ENCODE assay signal across 1 cellular context in the genomic region with DNA sequence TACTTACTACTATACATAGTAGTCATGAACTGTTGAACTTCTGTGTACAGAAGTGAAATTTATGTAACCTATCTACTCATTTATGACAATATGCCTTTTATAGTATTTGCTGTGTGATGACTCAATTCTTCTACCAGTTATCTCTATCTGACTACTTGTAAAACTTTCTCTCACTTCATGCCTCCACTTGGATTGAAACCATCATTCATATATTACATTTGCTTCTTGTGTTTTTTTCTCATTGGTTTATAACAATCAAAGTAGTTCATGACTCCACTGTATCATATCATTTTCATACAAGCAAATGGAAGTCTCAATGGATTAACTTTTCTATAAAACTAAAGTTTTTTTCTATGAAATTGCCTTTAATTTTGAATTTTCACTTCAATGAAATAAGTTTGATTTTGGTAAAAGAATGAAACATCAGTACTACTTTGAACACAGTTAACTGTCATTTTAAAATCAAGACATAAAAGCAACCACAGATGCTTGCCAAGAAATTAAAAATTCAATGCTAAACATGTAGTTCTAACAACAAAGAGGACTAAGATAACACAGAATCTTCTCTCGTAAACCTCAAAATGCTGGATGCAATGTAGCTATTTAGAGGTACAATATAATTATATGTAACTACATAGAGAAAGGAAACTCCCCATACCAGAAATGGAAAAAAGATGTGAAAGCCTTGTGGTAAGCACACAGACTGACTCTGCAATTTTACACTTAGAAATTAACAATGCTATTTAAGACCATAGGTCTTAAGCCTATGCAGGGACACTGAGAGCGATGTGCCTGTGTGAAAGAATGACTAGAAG.
TF ChIP-seq lines count a peak whose summit lies in the region.

No MANE protein-coding gene starts in this region.

TF ChIP-seq in GM12878, 131 proteins besides CTCF, POLR2A, EP300 and RAD21 (continued from another document and continues in another):
- TF ChIP-seq, protein P1, sequence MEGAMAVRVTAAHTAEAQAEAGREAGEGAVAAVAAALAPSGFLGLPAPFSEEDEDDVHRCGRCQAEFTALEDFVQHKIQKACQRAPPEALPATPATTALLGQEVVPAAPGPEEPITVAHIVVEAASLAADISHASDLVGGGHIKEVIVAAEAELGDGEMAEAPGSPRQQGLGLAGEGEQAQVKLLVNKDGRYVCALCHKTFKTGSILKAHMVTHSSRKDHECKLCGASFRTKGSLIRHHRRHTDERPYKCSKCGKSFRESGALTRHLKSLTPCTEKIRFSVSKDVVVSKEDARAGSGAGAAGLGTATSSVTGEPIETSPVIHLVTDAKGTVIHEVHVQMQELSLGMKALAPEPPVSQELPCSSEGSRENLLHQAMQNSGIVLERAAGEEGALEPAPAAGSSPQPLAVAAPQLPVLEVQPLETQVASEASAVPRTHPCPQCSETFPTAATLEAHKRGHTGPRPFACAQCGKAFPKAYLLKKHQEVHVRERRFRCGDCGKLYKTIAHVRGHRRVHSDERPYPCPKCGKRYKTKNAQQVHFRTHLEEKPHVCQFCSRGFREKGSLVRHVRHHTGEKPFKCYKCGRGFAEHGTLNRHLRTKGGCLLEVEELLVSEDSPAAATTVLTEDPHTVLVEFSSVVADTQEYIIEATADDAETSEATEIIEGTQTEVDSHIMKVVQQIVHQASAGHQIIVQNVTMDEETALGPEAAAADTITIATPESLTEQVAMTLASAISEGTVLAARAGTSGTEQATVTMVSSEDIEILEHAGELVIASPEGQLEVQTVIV (IDR thresholded peaks at IDR 0.05; ENCODE audit: borderline replicate concordance, partially characterized antibody), result no peak
- TF ChIP-seq RB1 (IDR thresholded peaks at IDR 0.05; ENCODE audit: borderline replicate concordance), result no peak
- TF ChIP-seq, protein P2, sequence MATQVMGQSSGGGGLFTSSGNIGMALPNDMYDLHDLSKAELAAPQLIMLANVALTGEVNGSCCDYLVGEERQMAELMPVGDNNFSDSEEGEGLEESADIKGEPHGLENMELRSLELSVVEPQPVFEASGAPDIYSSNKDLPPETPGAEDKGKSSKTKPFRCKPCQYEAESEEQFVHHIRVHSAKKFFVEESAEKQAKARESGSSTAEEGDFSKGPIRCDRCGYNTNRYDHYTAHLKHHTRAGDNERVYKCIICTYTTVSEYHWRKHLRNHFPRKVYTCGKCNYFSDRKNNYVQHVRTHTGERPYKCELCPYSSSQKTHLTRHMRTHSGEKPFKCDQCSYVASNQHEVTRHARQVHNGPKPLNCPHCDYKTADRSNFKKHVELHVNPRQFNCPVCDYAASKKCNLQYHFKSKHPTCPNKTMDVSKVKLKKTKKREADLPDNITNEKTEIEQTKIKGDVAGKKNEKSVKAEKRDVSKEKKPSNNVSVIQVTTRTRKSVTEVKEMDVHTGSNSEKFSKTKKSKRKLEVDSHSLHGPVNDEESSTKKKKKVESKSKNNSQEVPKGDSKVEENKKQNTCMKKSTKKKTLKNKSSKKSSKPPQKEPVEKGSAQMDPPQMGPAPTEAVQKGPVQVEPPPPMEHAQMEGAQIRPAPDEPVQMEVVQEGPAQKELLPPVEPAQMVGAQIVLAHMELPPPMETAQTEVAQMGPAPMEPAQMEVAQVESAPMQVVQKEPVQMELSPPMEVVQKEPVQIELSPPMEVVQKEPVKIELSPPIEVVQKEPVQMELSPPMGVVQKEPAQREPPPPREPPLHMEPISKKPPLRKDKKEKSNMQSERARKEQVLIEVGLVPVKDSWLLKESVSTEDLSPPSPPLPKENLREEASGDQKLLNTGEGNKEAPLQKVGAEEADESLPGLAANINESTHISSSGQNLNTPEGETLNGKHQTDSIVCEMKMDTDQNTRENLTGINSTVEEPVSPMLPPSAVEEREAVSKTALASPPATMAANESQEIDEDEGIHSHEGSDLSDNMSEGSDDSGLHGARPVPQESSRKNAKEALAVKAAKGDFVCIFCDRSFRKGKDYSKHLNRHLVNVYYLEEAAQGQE (IDR thresholded peaks at IDR 0.05; ENCODE audit: low read depth, low read length), result no peak
- TF ChIP-seq TARDBP (IDR thresholded peaks at IDR 0.05; ENCODE audit: borderline replicate concordance), result no peak
- TF ChIP-seq, protein P3, sequence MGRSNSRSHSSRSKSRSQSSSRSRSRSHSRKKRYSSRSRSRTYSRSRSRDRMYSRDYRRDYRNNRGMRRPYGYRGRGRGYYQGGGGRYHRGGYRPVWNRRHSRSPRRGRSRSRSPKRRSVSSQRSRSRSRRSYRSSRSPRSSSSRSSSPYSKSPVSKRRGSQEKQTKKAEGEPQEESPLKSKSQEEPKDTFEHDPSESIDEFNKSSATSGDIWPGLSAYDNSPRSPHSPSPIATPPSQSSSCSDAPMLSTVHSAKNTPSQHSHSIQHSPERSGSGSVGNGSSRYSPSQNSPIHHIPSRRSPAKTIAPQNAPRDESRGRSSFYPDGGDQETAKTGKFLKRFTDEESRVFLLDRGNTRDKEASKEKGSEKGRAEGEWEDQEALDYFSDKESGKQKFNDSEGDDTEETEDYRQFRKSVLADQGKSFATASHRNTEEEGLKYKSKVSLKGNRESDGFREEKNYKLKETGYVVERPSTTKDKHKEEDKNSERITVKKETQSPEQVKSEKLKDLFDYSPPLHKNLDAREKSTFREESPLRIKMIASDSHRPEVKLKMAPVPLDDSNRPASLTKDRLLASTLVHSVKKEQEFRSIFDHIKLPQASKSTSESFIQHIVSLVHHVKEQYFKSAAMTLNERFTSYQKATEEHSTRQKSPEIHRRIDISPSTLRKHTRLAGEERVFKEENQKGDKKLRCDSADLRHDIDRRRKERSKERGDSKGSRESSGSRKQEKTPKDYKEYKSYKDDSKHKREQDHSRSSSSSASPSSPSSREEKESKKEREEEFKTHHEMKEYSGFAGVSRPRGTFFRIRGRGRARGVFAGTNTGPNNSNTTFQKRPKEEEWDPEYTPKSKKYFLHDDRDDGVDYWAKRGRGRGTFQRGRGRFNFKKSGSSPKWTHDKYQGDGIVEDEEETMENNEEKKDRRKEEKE (IDR thresholded peaks at IDR 0.05), result no peak
- TF ChIP-seq, protein P4, sequence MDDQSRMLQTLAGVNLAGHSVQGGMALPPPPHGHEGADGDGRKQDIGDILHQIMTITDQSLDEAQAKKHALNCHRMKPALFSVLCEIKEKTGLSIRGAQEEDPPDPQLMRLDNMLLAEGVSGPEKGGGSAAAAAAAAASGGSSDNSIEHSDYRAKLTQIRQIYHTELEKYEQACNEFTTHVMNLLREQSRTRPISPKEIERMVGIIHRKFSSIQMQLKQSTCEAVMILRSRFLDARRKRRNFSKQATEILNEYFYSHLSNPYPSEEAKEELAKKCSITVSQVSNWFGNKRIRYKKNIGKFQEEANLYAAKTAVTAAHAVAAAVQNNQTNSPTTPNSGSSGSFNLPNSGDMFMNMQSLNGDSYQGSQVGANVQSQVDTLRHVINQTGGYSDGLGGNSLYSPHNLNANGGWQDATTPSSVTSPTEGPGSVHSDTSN (IDR thresholded peaks at IDR 0.05; ENCODE audit: insufficient replicate concordance, low read depth, low read length), result no peak
- TF ChIP-seq, protein P5, sequence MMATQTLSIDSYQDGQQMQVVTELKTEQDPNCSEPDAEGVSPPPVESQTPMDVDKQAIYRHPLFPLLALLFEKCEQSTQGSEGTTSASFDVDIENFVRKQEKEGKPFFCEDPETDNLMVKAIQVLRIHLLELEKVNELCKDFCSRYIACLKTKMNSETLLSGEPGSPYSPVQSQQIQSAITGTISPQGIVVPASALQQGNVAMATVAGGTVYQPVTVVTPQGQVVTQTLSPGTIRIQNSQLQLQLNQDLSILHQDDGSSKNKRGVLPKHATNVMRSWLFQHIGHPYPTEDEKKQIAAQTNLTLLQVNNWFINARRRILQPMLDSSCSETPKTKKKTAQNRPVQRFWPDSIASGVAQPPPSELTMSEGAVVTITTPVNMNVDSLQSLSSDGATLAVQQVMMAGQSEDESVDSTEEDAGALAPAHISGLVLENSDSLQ (IDR thresholded peaks at IDR 0.05), result peak; percentile 22; the same call in 1 of the 2 replicates
- peak; percentile 54; the same call in 1 of the 2 replicates for TF ChIP-seq ZNF217 (IDR thresholded peaks at IDR 0.05)
- TF ChIP-seq, protein P6, sequence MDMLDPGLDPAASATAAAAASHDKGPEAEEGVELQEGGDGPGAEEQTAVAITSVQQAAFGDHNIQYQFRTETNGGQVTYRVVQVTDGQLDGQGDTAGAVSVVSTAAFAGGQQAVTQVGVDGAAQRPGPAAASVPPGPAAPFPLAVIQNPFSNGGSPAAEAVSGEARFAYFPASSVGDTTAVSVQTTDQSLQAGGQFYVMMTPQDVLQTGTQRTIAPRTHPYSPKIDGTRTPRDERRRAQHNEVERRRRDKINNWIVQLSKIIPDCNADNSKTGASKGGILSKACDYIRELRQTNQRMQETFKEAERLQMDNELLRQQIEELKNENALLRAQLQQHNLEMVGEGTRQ (IDR thresholded peaks at IDR 0.05; ENCODE audit: borderline replicate concordance, low read depth, low read length), result no peak
- TF ChIP-seq CREM (IDR thresholded peaks at IDR 0.05; ENCODE audit: low read depth), result peak; percentile 88
- no peak for TF ChIP-seq SREBF2 (IDR thresholded peaks at IDR 0.05; ENCODE audit: low read length)
- TF ChIP-seq CBX5 (IDR thresholded peaks at IDR 0.05; ENCODE audit: low read depth), result peak; percentile 56
- no peak; the same call in 1 of the 2 replicates for TF ChIP-seq SMARCA5 (IDR thresholded peaks at IDR 0.05)
- TF ChIP-seq NR2F1 (conservative IDR thresholded peaks at IDR 0.05), result peak; percentile 79
- TF ChIP-seq, protein P7, sequence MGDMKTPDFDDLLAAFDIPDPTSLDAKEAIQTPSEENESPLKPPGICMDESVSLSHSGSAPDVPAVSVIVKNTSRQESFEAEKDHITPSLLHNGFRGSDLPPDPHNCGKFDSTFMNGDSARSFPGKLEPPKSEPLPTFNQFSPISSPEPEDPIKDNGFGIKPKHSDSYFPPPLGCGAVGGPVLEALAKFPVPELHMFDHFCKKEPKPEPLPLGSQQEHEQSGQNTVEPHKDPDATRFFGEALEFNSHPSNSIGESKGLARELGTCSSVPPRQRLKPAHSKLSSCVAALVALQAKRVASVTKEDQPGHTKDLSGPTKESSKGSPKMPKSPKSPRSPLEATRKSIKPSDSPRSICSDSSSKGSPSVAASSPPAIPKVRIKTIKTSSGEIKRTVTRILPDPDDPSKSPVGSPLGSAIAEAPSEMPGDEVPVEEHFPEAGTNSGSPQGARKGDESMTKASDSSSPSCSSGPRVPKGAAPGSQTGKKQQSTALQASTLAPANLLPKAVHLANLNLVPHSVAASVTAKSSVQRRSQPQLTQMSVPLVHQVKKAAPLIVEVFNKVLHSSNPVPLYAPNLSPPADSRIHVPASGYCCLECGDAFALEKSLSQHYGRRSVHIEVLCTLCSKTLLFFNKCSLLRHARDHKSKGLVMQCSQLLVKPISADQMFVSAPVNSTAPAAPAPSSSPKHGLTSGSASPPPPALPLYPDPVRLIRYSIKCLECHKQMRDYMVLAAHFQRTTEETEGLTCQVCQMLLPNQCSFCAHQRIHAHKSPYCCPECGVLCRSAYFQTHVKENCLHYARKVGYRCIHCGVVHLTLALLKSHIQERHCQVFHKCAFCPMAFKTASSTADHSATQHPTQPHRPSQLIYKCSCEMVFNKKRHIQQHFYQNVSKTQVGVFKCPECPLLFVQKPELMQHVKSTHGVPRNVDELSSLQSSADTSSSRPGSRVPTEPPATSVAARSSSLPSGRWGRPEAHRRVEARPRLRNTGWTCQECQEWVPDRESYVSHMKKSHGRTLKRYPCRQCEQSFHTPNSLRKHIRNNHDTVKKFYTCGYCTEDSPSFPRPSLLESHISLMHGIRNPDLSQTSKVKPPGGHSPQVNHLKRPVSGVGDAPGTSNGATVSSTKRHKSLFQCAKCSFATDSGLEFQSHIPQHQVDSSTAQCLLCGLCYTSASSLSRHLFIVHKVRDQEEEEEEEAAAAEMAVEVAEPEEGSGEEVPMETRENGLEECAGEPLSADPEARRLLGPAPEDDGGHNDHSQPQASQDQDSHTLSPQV (IDR thresholded peaks at IDR 0.05), result no peak
- no peak for TF ChIP-seq SMAD5 (IDR thresholded peaks at IDR 0.05; ENCODE audit: low read depth)
- TF ChIP-seq, protein P8, sequence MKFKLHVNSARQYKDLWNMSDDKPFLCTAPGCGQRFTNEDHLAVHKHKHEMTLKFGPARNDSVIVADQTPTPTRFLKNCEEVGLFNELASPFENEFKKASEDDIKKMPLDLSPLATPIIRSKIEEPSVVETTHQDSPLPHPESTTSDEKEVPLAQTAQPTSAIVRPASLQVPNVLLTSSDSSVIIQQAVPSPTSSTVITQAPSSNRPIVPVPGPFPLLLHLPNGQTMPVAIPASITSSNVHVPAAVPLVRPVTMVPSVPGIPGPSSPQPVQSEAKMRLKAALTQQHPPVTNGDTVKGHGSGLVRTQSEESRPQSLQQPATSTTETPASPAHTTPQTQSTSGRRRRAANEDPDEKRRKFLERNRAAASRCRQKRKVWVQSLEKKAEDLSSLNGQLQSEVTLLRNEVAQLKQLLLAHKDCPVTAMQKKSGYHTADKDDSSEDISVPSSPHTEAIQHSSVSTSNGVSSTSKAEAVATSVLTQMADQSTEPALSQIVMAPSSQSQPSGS (IDR thresholded peaks at IDR 0.05; ENCODE audit: low read length), result peak; percentile 93
- TF ChIP-seq LARP7 (IDR thresholded peaks at IDR 0.05), result no peak
- TF ChIP-seq SMC3 (IDR thresholded peaks at IDR 0.05; ENCODE audit: borderline replicate concordance, low read length), result no peak; the same call in 1 of the 2 replicates
- peak; percentile 24; the same call in 1 of the 2 replicates for TF ChIP-seq TCF7 (IDR thresholded peaks at IDR 0.05; ENCODE audit: borderline replicate concordance)
- TF ChIP-seq JUND (IDR thresholded peaks at IDR 0.05; ENCODE audit: low read depth, low read length), result peak; percentile 84
- TF ChIP-seq MYC (IDR thresholded peaks at IDR 0.05; ENCODE audit: insufficient read depth, insufficient read length, insufficient replicate concordance, low read length, severe bottlenecking), result no peak
- no peak for TF ChIP-seq RCOR1 (conservative IDR thresholded peaks at IDR 0.05; ENCODE audit: low read depth, low read length)
- TF ChIP-seq, protein P9, sequence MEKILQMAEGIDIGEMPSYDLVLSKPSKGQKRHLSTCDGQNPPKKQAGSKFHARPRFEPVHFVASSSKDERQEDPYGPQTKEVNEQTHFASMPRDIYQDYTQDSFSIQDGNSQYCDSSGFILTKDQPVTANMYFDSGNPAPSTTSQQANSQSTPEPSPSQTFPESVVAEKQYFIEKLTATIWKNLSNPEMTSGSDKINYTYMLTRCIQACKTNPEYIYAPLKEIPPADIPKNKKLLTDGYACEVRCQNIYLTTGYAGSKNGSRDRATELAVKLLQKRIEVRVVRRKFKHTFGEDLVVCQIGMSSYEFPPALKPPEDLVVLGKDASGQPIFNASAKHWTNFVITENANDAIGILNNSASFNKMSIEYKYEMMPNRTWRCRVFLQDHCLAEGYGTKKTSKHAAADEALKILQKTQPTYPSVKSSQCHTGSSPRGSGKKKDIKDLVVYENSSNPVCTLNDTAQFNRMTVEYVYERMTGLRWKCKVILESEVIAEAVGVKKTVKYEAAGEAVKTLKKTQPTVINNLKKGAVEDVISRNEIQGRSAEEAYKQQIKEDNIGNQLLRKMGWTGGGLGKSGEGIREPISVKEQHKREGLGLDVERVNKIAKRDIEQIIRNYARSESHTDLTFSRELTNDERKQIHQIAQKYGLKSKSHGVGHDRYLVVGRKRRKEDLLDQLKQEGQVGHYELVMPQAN (conservative IDR thresholded peaks at IDR 0.05), result no peak
- no peak for TF ChIP-seq NR2C2 (IDR thresholded peaks at IDR 0.05; ENCODE audit: borderline replicate concordance, control insufficient read depth, insufficient read length, low read depth)
- TF ChIP-seq MEF2B (IDR thresholded peaks at IDR 0.05; ENCODE audit: partially characterized antibody, poor library complexity, severe bottlenecking), result peak; percentile 96
- no peak for TF ChIP-seq SREBF1 (IDR thresholded peaks at IDR 0.05; ENCODE audit: low read length)
- TF ChIP-seq FOS (IDR thresholded peaks at IDR 0.05; ENCODE audit: borderline replicate concordance, extremely low read depth, insufficient read length), result no peak
